ENCODE assay signal across 8 cellular contexts in the genomic region with DNA sequence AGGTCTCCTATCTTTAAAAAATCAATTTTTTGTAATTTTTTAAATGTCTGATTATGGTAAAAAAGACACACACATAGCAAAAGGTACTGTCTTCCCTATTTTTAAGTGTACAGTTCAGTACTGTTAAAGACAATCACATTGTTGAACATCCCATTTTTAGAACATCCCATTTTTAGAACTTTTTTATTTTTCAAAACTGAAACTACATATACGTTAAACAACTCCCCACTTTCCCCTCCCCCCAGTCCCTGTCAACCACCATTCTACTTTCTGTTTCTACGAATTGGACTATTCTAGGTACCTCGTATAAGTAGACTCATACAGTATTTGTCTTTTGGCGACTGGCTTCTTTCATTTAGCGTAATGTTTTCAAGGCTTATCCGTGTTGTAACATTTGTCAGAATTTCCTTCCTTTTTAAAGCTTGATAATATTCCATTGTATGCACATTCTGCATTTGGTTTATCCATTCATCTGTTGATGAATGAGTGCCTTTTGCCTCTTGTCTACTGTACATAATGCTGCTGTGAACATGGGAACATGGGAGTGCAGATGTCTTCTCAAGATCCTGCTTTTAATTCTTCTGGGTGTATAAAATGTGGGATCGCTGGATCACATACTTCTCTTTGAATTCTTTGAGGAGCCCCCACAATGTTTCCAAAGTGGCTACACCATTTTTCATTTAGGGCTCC.
DNase-seq lines count a peak whose midpoint lies in the region; ATAC-seq and TF ChIP-seq lines count a peak whose summit lies in the region.

No MANE protein-coding gene starts in this region.

- H4K20me1 ChIP-seq in OCI-LY7 (ENCODE audit: insufficient read depth, low read length): no peaks in the 10 kb centered on the region

- peak overlapping the region; percentile 26; the same call in 1 of the 2 replicates for H3K4me2 ChIP-seq in OCI-LY7 (ENCODE audit: low read length)

- TF ChIP-seq CTCF in OCI-LY7 (conservative IDR thresholded peaks at IDR 0.05; ENCODE audit: low read length) (no peak), mucosa of descending colon (IDR thresholded peaks at IDR 0.05) (no peak), heart left ventricle (IDR thresholded peaks at IDR 0.05) (no peak), colonic mucosa (IDR thresholded peaks at IDR 0.05) (no peak)

- no peak for TF ChIP-seq POLR2A in GM18505 (IDR thresholded peaks at IDR 0.05; ENCODE audit: borderline replicate concordance, extremely low read depth, insufficient read depth, insufficient read length)
- no peak for TF ChIP-seq POLR2A in heart left ventricle (IDR thresholded peaks at IDR 0.05)

- CTCF ChIA-PET in OCI-LY7 (lab: Charles Lee; ENCODE audit: unreplicated experiment): no interaction called here

- H3K27me3 ChIP-seq in heart left ventricle: no peaks in the 10 kb centered on the region
- no peaks in the 10 kb centered on the region for H3K27me3 ChIP-seq in colonic mucosa

- intact Hi-C loops in OCI-LY7 (cut with micrococcal nuclease; ENCODE audit: unreplicated experiment): no loop called here
- intact Hi-C loops in mucosa of descending colon (cut with DNase I, micrococcal nuclease): no loop called here
- intact Hi-C loops in heart left ventricle (cut with DNase I): no loop called here
- intact Hi-C loops in colonic mucosa (cut with DNase I): no loop called here

- no peak overlapping the region for H3K9ac ChIP-seq in colonic mucosa (ENCODE audit: low read depth in 2 of 2, low read length in 2 of 2)

- H3K9me3 ChIP-seq in OCI-LY7 (ENCODE audit: low read length) (no peaks in the 10 kb centered on the region), mucosa of descending colon (no peaks in the 10 kb centered on the region), heart left ventricle (no peaks in the 10 kb centered on the region), colonic mucosa (no peaks in the 10 kb centered on the region)

- no peaks in the 10 kb centered on the region for H3K36me3 ChIP-seq in OCI-LY7 (ENCODE audit: insufficient read depth, low read length)
- H3K36me3 ChIP-seq in mucosa of descending colon (ENCODE audit: low read depth): no peaks in the 10 kb centered on the region
- H3K36me3 ChIP-seq in heart left ventricle: no peaks in the 10 kb centered on the region
- H3K36me3 ChIP-seq in colonic mucosa: no peaks in the 10 kb centered on the region

- ATAC-seq in GM18505 (IDR thresholded peaks at IDR 0.05; ENCODE audit: unreplicated experiment) (peak; percentile 77), GM21786 (IDR thresholded peaks at IDR 0.05; ENCODE audit: unreplicated experiment) (peak; percentile 71), mucosa of descending colon (peak; percentile 49), heart left ventricle (no peak)

- no peaks in the 10 kb centered on the region for H3K9me2 ChIP-seq in OCI-LY7 (ENCODE audit: insufficient read depth, low read length)

- POLR2A ChIA-PET in OCI-LY7 (lab: Charles Lee): interaction anchor here (0.6 to 0.7 kb wide), 2 partner anchors 782 to 826 kb away, joined by 3 to 4 read pairs; no protein-coding TSS in a partner anchor

- no peak overlapping the region for H3K27ac ChIP-seq in OCI-LY7 (ENCODE audit: low read depth, low read length, poor library complexity, severe bottlenecking)
- peak overlapping the region in 1 of 12 donors; percentile 22 for H3K27ac ChIP-seq in heart left ventricle
- H3K27ac ChIP-seq in colonic mucosa: no peak overlapping the region

- H3K4me3 ChIP-seq in OCI-LY7 (ENCODE audit: low read depth, low read length, poor library complexity, severe bottlenecking) (no peak overlapping the region), mucosa of descending colon (no peak overlapping the region), heart left ventricle (no peak overlapping the region), colonic mucosa (no peak overlapping the region)

- H2AFZ ChIP-seq in OCI-LY7 (ENCODE audit: low read length): peak overlapping the region; percentile 41

- 64 to 72% (median 68%) methylated on average over 7 of the region's 7 CpGs for WGBS in heart left ventricle, 4 donors

- no TSS peak for BruUV-seq in OCI-LY7 (replicated peaks; lab: Mats Ljungman, UMichigan)

- peaks cover 10% of the 10 kb centered on the region for H3K4me1 ChIP-seq in OCI-LY7 (ENCODE audit: insufficient read depth, low read length, poor library complexity, severe bottlenecking)
- no peaks in the 10 kb centered on the region for H3K4me1 ChIP-seq in mucosa of descending colon (ENCODE audit: low read depth)
- H3K4me1 ChIP-seq in heart left ventricle: peaks cover 0 to 38% (median 0%) of the 10 kb centered on the region in 12 donors
- H3K4me1 ChIP-seq in colonic mucosa: no peaks in the 10 kb centered on the region

- H3K79me2 ChIP-seq in OCI-LY7 (ENCODE audit: insufficient read depth, low read depth, low read length): no peaks in the 10 kb centered on the region

- DNase-seq in OCI-LY7 (ENCODE audit: low spot score) (peak; percentile 6), mucosa of descending colon (peak in 1 of 3 donors; percentile 44), C1 segment of cervical spinal cord (lab: John Stamatoyannopoulos, UW) (no peak), heart left ventricle (no peak), colonic mucosa (no peak), NCI-H1092 treated with DMSO at 0.1 percent for 48 hours (lab: John Stamatoyannopoulos, UW) (no peak)

Comparison
In these comparisons a context has a peak if more than half of its experiments do, and no peak if none do; other contexts are left out.
1. ATAC-seq: peak in GM18505 (single experiment), GM21786 (single experiment) and mucosa of descending colon (single experiment); none in heart left ventricle (0 of 4).